In the genomic region with DNA sequence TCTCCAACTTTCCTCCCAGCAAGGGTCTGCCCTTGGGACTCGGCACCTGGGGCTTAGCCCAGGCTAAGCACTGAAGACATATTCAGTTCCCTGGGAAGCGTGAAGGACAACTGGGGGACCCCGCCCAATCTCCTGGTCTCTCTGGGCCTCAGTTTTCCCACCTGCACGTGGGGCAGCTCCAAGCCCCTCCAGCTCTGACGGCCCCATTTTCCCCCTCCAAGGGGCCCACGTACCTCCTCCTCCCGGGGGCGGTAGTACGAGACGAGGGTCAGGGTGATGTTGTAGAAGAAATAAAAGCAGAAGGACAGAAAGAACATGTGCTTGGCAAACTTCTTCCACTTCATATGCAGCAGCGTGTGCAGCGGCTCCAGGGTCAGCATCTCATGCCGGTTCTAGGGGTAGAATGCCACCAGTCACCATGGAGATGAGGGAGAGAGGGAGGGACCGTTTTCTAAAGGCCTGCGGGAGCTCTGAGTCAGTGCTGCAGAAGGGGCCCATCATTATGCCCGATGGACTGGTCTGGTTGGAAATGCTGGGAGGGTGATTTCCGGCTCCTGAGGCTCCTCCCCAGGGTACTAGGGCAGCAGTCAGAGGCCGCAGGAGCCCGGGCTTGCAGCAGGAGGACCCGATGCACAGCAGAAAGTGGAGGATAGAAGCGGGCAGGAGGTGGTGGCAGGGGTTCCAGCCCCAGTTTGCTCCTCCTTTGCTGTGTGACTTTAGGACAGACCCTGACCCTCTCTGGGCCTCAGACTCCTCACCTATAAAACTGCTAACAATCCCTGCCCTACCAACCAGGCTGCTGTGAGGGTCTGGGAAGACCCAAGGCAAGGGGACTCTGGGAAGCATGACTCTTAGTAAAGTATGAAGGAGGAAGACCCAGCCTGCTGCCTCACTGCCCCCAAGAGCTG, we compare ENCODE assay signal across 13 cellular contexts. TPM values are rescaled to one million over a fixed set of nuclear protein-coding genes. Genes with fewer than 3 reads are reported as not detected.
DNase-seq lines count a peak whose midpoint lies in the region; FAIRE-seq and TF ChIP-seq lines count a peak whose summit lies in the region.
"Had no signal": no experiment of that assay in that cellular context is flagged by ENCODE, and none has a peak within 500 bp of the region (broad histone marks: within the 10 kb centered on the region; RNA-seq: fewer than 3 reads in every experiment).

No MANE protein-coding gene starts in this region.

- H3K4me2 ChIP-seq in astrocyte (ENCODE audit: low read length) (peak overlapping the region; percentile 49), hepatocyte (peak overlapping the region; percentile 56)

- TF ChIP-seq CTCF in HFFc6 (IDR thresholded peaks at IDR 0.05) (no peak), astrocyte (IDR thresholded peaks at IDR 0.05; ENCODE audit: insufficient read depth, low read depth, low read length) (no peak), hepatocyte (IDR thresholded peaks at IDR 0.05; ENCODE audit: poor library complexity) (no peak), spleen (IDR thresholded peaks at IDR 0.05 in 8 of 11, conservative IDR thresholded peaks at IDR 0.05 in 3 of 11) (no peak)

- 71% methylated on average over 21 of the region's 21 CpGs for WGBS in hepatocyte (ENCODE audit: low lambda C conversion rate, missing lambda C conversion rate)
- WGBS in spleen, 5 donors, result 62 to 72% (median 63%) methylated on average over 20 to 21 of the region's 21 CpGs

- H3K9me3 ChIP-seq in astrocyte (ENCODE audit: insufficient read depth, low read depth, low read length) (no peaks in the 10 kb centered on the region), hepatocyte (ENCODE audit: low read depth) (no peaks in the 10 kb centered on the region), spleen (no peaks in the 10 kb centered on the region)

- H4K20me1 ChIP-seq in astrocyte (ENCODE audit: insufficient read depth, low read length) (no peaks in the 10 kb centered on the region), hepatocyte (ENCODE audit: insufficient read depth, poor library complexity, severe bottlenecking) (no peaks in the 10 kb centered on the region)

- H3K9me3 Mint-ChIP-seq in HFFc6 (peaks cover 3% of the 10 kb centered on the region; the same call in 1 of the 2 replicates), astrocyte (ENCODE audit: unreplicated experiment) (peaks cover 1% of the 10 kb centered on the region)
- H3K9me3 Mint-ChIP-seq: activated naive CD4-positive, alpha-beta T cell treated with anti-CD3 and anti-CD28 coated beads, Interleukin-2, amount 50 U/mL, for 24 hours; effector memory CD8-positive, alpha-beta T cell had no signal

- H3K27ac Mint-ChIP-seq in HFFc6 (no peak overlapping the region), astrocyte (ENCODE audit: unreplicated experiment) (no peak overlapping the region)
- H3K27ac Mint-ChIP-seq: activated naive CD4-positive, alpha-beta T cell treated with anti-CD3 and anti-CD28 coated beads, Interleukin-2, amount 50 U/mL, for 24 hours; effector memory CD8-positive, alpha-beta T cell had no signal

- H3K4me3 Mint-ChIP-seq in HFFc6 (no peak overlapping the region), astrocyte (ENCODE audit: unreplicated experiment) (no peak overlapping the region)
- H3K4me3 Mint-ChIP-seq: activated naive CD4-positive, alpha-beta T cell treated with anti-CD3 and anti-CD28 coated beads, Interleukin-2, amount 50 U/mL, for 24 hours; effector memory CD8-positive, alpha-beta T cell had no signal

- H3K9ac ChIP-seq in astrocyte (ENCODE audit: low read length), result no peak overlapping the region

- H3K9me2 ChIP-seq in hepatocyte (replicated peaks; ENCODE audit: insufficient read depth), result no peaks in the 10 kb centered on the region

- peaks cover 12% of the 10 kb centered on the region for H3K27me3 Mint-ChIP-seq in HFFc6 (ENCODE audit: insufficient read depth)
- peaks cover 6% of the 10 kb centered on the region for H3K27me3 Mint-ChIP-seq in astrocyte (ENCODE audit: low read depth, unreplicated experiment)

- H3K36me3 Mint-ChIP-seq in HFFc6 (ENCODE audit: low read depth), result no peaks in the 10 kb centered on the region
- H3K36me3 Mint-ChIP-seq in astrocyte (ENCODE audit: low read depth, unreplicated experiment), result no peaks in the 10 kb centered on the region
- H3K36me3 Mint-ChIP-seq: activated naive CD4-positive, alpha-beta T cell treated with anti-CD3 and anti-CD28 coated beads, Interleukin-2, amount 50 U/mL, for 24 hours had no signal

- DNase-seq in HFFc6, result peak; percentile 5
- peak; percentile 18 for DNase-seq in astrocyte (ENCODE audit: low read depth)
- peak; percentile 73 for DNase-seq in hepatocyte (ENCODE audit: low spot score)
- DNase-seq in spleen, result peak; percentile 43
- DNase-seq in GM19239 (ENCODE audit: insufficient read length, low spot score), result no peak
- no peak for DNase-seq in epidermal melanocyte (ENCODE audit: insufficient read length, low spot score)
- no peak for DNase-seq in NCI-H1930 (lab: John Stamatoyannopoulos, UW)
- DNase-seq: effector memory CD8-positive, alpha-beta T cell; SIG-M5 had no signal

- H3K79me2 ChIP-seq in astrocyte (ENCODE audit: insufficient read depth, low read length) (no peaks in the 10 kb centered on the region), hepatocyte (no peaks in the 10 kb centered on the region)

- no peak for TF ChIP-seq POLR2A in spleen (IDR thresholded peaks at IDR 0.05)

- peak overlapping the region; percentile 9 for H2AFZ ChIP-seq in astrocyte (ENCODE audit: low read depth, low read length)
- H2AFZ ChIP-seq in hepatocyte, result no peak overlapping the region

- H3K27ac ChIP-seq in astrocyte (ENCODE audit: low read depth, low read length), result no peak overlapping the region
- peak overlapping the region; percentile 68 for H3K27ac ChIP-seq in hepatocyte
- H3K27ac ChIP-seq in spleen, result no peak overlapping the region

- H3K4me1 Mint-ChIP-seq in HFFc6 (ENCODE audit: low read depth), result no peaks in the 10 kb centered on the region
- H3K4me1 Mint-ChIP-seq in astrocyte (ENCODE audit: low read depth, unreplicated experiment), result no peaks in the 10 kb centered on the region
- H3K4me1 Mint-ChIP-seq: activated naive CD4-positive, alpha-beta T cell treated with anti-CD3 and anti-CD28 coated beads, Interleukin-2, amount 50 U/mL, for 24 hours had no signal

- H3K4me3 ChIP-seq in astrocyte (ENCODE audit: insufficient read depth, low read depth, low read length) (no peak overlapping the region), hepatocyte (no peak overlapping the region), spleen (no peak overlapping the region)

- H3K27me3 ChIP-seq in astrocyte (ENCODE audit: insufficient read depth, low read length) (no peaks in the 10 kb centered on the region), hepatocyte (no peaks in the 10 kb centered on the region), spleen (replicated peaks in 1 of 7) (peaks cover 0 to 36% (median 0%) of the 10 kb centered on the region in 7 donors)

- H3K36me3 ChIP-seq in astrocyte (ENCODE audit: insufficient read depth, low read length) (no peaks in the 10 kb centered on the region), hepatocyte (replicated peaks; ENCODE audit: insufficient read depth, low read depth) (no peaks in the 10 kb centered on the region), spleen (no peaks in the 10 kb centered on the region)

- intact Hi-C loops in spleen (cut with DNase I; ENCODE audit: low total_unique reads), result no loop called here

- FAIRE-seq in astrocyte (lab: Jason Lieb, UNC) (no peak), GM19239 (lab: Jason Lieb, UNC) (no peak)

- H3K4me1 ChIP-seq in astrocyte (ENCODE audit: insufficient read depth, low read length) (peaks cover 6% of the 10 kb centered on the region), hepatocyte (ENCODE audit: insufficient read depth) (peaks cover 21% of the 10 kb centered on the region), spleen (no peaks in the 10 kb centered on the region)

RNA-seq across cellular contexts. Expression of a gene that starts 28.8 kb away (rescaled TPM):
- total RNA-seq in HFFc6 (2021; fragmentation: NEBNext Ultra II Directional; extraction: Animal tissue kit (Norgen Biotek cat#: 25700)), result under 1 TPM in 5 of 6 experiments, not detected in 1; 0.07 to 0.66 (median 0.43) TPM
- total RNA-seq in astrocyte (0.16 and 0.22 TPM in 2 replicates), hepatocyte (2.6 and 8.1 TPM in 2 replicates), spleen (1 to 10 TPM in 5 of 7 donors, under 1 TPM in 2; 0.32 to 2.0 (median 1.2) TPM)
- polyA plus RNA-seq in hepatocyte (1.4 and 2.5 TPM in 2 replicates), spleen (under 1 TPM; 0.13 to 0.45 (median 0.20) TPM)
- total RNA-seq: pulmonary artery endothelial cell had no signal

RNA-seq across cellular contexts. Expression of a gene that starts 53.1 kb away (rescaled TPM):
- total RNA-seq in HFFc6 (2021; fragmentation: NEBNext Ultra II Directional; extraction: Animal tissue kit (Norgen Biotek cat#: 25700)), result not detected
- total RNA-seq in astrocyte (not detected in 2 replicates), hepatocyte (0.27 and 1.2 TPM in 2 replicates), spleen (10 to 100 TPM in 1 of 7 donors, 1 to 10 TPM in 6; 1.4 to 10.8 (median 7.0) TPM)
- polyA plus RNA-seq in hepatocyte (0.08 and 0.66 TPM in 2 replicates), spleen (1 to 10 TPM in 1 of 3 donors, under 1 TPM in 2; 0.86 to 1.6 (median 0.93) TPM)
- total RNA-seq: activated CD8-positive, alpha-beta memory T cell treated with anti-CD3 and anti-CD28 coated beads for 36 hours; NCI-H460; pulmonary artery endothelial cell had no signal

RNA-seq across cellular contexts. Expression of a gene that starts 57.2 kb away (rescaled TPM):
- total RNA-seq in HFFc6 (2021; fragmentation: NEBNext Ultra II Directional; extraction: Animal tissue kit (Norgen Biotek cat#: 25700)), result not detected
- total RNA-seq in astrocyte, result not detected in 2 replicates
- total RNA-seq in hepatocyte, result not detected in 2 replicates
- polyA plus RNA-seq in hepatocyte, result not detected in 2 replicates
- under 1 TPM in 1 of 7 donors, not detected in 6; 0.54 TPM for total RNA-seq in spleen
- under 1 TPM; 0.22 to 0.80 (median 0.24) TPM for polyA plus RNA-seq in spleen
- total RNA-seq: NCI-H460, pulmonary artery endothelial cell had no signal

Comparison
In these comparisons a context has a peak if more than half of its experiments do, and no peak if none do; other contexts are left out.
1. DNase-seq: peak in HFFc6 (single experiment), astrocyte (single experiment), hepatocyte (single experiment) and spleen (single experiment); none in GM19239 (single experiment), epidermal melanocyte (single experiment) and NCI-H1930 (0 of 2).